28 cellular contexts compared by ENCODE assay signal in genomic region chr20:61304750-61305149, GRCh38. TPM values are rescaled to one million over a fixed set of nuclear protein-coding genes. Genes with fewer than 3 reads are reported as not detected.
"Had no signal": no experiment of that assay in that cellular context is flagged by ENCODE, and none has a peak within 500 bp of the region (broad histone marks: within the 10 kb centered on the region; RNA-seq: fewer than 3 reads in every experiment).

No MANE protein-coding gene starts in this region.

- H3K9ac ChIP-seq: neural progenitor cell had no signal

- H3K36me3 ChIP-seq: colonic mucosa, gastrocnemius medialis, left lung, neural progenitor cell, ovary, sigmoid colon, tibial artery, upper lobe of left lung, uterus had no signal

- H2AFZ ChIP-seq: hepatocyte, neural progenitor cell had no signal

- DNase-seq: colonic mucosa; effector CD8-positive, alpha-beta T cell; endodermal cell; foreskin fibroblast; gastrocnemius medialis; head of caudate nucleus; left cardiac atrium; left lung; mesendoderm; midbrain; naive thymus-derived CD4-positive, alpha-beta T cell; nucleus accumbens; ovary; psoas muscle; right cardiac atrium; sigmoid colon; stimulated activated CD4-positive, alpha-beta T cell treated with anti-CD3 and anti-CD28 coated beads, Interleukin-4, amount 100 ng/mL, for 4 hours; stimulated activated naive CD8-positive, alpha-beta T cell treated with anti-CD3 and anti-CD28 coated beads, Interleukin-15, Interleukin-2, amounts not matched to agents 100 U/mL and 50 U/mL, for 24 hours; substantia nigra; testis; tibial artery; upper lobe of left lung; uterus had no signal

- H3K27me3 ChIP-seq: colonic mucosa, gastrocnemius medialis, hepatocyte, neural progenitor cell, ovary, sigmoid colon, testis, upper lobe of left lung, uterus had no signal

- FAIRE-seq: islet of Langerhans had no signal

- H3K9me3 ChIP-seq: colonic mucosa, gastrocnemius medialis, ovary, psoas muscle, sigmoid colon, testis, tibial artery, upper lobe of left lung, uterus had no signal

- H3K4me2 ChIP-seq: hepatocyte, neural progenitor cell had no signal

- H3K4me1 ChIP-seq: colonic mucosa, gastrocnemius medialis, left lung, psoas muscle, testis, tibial artery, upper lobe of left lung, uterus had no signal

- H3K27ac ChIP-seq: colonic mucosa, epithelial cell of prostate, gastrocnemius medialis, hepatocyte, left lung, neural progenitor cell, ovary, psoas muscle, sigmoid colon, testis, tibial artery, upper lobe of left lung, uterus had no signal

- H3K4me3 ChIP-seq: colonic mucosa, gastrocnemius medialis, hepatocyte, left lung, neural progenitor cell, ovary, psoas muscle, sigmoid colon, testis, tibial artery, upper lobe of left lung, uterus had no signal

RNA-seq across cellular contexts. Expression of gene CDH4, which starts 52.7 kb away (rescaled TPM):
- total RNA-seq: esophagus mucosa had no signal
